7 cellular contexts compared by ENCODE assay signal in the genomic region with DNA sequence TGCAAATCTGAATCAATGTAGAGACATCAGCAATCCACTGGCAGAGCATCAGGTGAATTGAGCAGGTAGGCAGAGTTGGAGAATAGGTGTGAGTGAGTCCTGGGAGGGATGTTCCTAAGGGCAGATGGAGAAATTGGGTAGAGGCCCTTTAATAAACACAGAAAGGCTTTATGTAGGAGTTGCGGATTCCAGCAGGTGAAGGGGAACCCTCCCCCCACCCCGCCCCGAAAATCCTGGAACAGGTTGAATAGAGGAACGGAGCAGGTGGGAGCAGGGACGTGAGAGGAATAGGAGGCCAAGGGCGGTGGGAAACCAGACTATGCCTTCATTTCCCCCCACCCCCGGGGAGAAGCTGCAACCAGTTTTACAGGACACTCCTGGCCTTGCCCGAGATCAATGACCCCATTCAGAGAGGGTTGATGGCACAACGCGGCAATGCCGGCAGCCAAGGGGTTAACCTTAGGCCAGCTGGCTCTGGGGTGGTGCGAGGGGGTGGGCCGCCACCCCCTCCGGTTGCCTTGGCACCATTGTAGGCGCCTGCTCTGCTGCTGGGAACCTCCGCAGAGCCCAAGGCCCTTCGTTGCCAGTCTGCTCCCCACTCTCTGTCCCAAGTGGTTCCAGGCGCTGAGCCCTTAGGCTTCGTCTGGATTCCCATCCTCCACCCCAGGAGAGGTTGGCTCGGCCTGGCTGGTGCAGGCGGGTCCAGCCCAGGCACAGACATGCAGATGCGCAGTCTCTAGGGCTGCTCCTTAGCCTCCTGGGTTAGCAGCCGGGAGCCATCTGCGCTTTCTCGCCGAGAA. TPM values are rescaled to one million over a fixed set of nuclear protein-coding genes. Genes with fewer than 3 reads are reported as not detected.
DNase-seq lines count a peak whose midpoint lies in the region; ATAC-seq and TF ChIP-seq lines count a peak whose summit lies in the region.

No MANE protein-coding gene starts in this region.

- peaks cover 16% of the 10 kb centered on the region for H3K4me1 ChIP-seq in stomach smooth muscle (ENCODE audit: control insufficient read depth, insufficient read depth, low read length)

- peak overlapping the region in 1 of 2 donors; percentile 33 for H3K9ac ChIP-seq in stomach smooth muscle (ENCODE audit: low read length in 2 of 2)

- ATAC-seq in left colon = peak; percentile 66

- peak overlapping the region; percentile 60 to 69 for H3K4me3 ChIP-seq in stomach smooth muscle (ENCODE audit: low read length in 2 of 2)

- no peak for TF ChIP-seq CTCF in GM13976 (IDR thresholded peaks at IDR 0.05; ENCODE audit: borderline replicate concordance, control extremely low read depth, extremely low read depth, insufficient read depth, missing control alignments)

- intact Hi-C loops in left colon (cut with DNase I, micrococcal nuclease) = no loop called here

- peak; percentile 47 for DNase-seq in GM13976 (ENCODE audit: low spot score)
- peak; percentile 72 for DNase-seq in NCI-H2227 treated with DMSO at 0.1 percent for 48 hours (lab: John Stamatoyannopoulos, UW)
- DNase-seq in caudate nucleus (lab: John Stamatoyannopoulos, UW) = peak in 57 of 61 donors; percentile 39 to 89 (median 75)
- peak in 1 of 2 donors; percentile 53 for DNase-seq in left colon
- no peak for DNase-seq in GOT3 (lab: John Stamatoyannopoulos, UW)
- DNase-seq in stimulated activated CD4-positive, alpha-beta T cell treated with anti-CD3 and anti-CD28 coated beads, Interleukin-1b, Interleukin-23, amount 100 ng/mL, for 48 hours = no peak

- no peaks in the 10 kb centered on the region for H3K9me3 ChIP-seq in stomach smooth muscle (ENCODE audit: control insufficient read depth in 2 of 2, low read length in 2 of 2)

- in situ Hi-C loops in GM13976 (cut with MboI; ENCODE audit: low sequenced_read_pairs, unreplicated experiment) = no loop called here

- peak overlapping the region; percentile 87 for H3K27ac ChIP-seq in caudate nucleus (ENCODE audit: low read depth, low read length)
- H3K27ac ChIP-seq in stomach smooth muscle (ENCODE audit: low read length) = peak overlapping the region; percentile 41

- H3K36me3 ChIP-seq in stomach smooth muscle (ENCODE audit: control insufficient read depth in 2 of 2, insufficient read depth in 2 of 2, low read length in 2 of 2) = no peaks in the 10 kb centered on the region

- H3K27me3 ChIP-seq in stomach smooth muscle (ENCODE audit: control insufficient read depth in 1 of 2, insufficient read depth in 2 of 2, low read length in 2 of 2) = peaks cover 0 to 4% of the 10 kb centered on the region in 2 donors

RNA-seq across cellular contexts. Expression of gene RUNDC3A, which starts 0.8 kb away (rescaled TPM):
- 1 to 10 TPM in 1 of 2 donors, under 1 TPM in 1; 0.46 to 1.5 TPM for total RNA-seq in left colon

RNA-seq across cellular contexts. Expression of gene SLC25A39, which starts 17.0 kb away (rescaled TPM):
- 100 to 1,000 TPM; 137 to 148 TPM for total RNA-seq in left colon

RNA-seq across cellular contexts. Expression of gene GRN, which starts 37.5 kb away (rescaled TPM):
- total RNA-seq in left colon = 100 to 1,000 TPM; 439 to 572 TPM

RNA-seq across cellular contexts. Expression of gene SLC4A1, which starts 39.7 kb away (rescaled TPM):
- total RNA-seq in left colon = not detected

RNA-seq across cellular contexts. Expression of gene FAM171A2, which starts 56.1 kb away (rescaled TPM):
- under 1 TPM; 0.24 to 0.67 TPM for total RNA-seq in left colon

Comparison
In these comparisons a context has a peak if more than half of its experiments do, and no peak if none do; other contexts are left out.
1. DNase-seq: peak in GM13976 (single experiment), NCI-H2227 treated with DMSO at 0.1 percent for 48 hours (single experiment) and caudate nucleus (57 of 61); none in GOT3 (single experiment) and stimulated activated CD4-positive, alpha-beta T cell treated with anti-CD3 and anti-CD28 coated beads, Interleukin-1b, Interleukin-23, amount 100 ng/mL, for 48 hours (single experiment).